ENCODE assay signal across 34 cellular contexts in genomic region chr2:149235837-149236236, GRCh38.
"Had no signal": no experiment of that assay in that cellular context is flagged by ENCODE, and none has a peak within 500 bp of the region (broad histone marks: within the 10 kb centered on the region; RNA-seq: fewer than 3 reads in every experiment).

No MANE protein-coding gene starts in this region.

- H3K9me3 Mint-ChIP-seq: activated CD8-positive, alpha-beta T cell treated with anti-CD3 and anti-CD28 coated beads for 36 hours; activated T-helper 17 cell treated with anti-CD3 and anti-CD28 coated beads, Interleukin-2, amount 50 U/mL, for 72 hours; dendritic cell treated with granulocyte-macrophage colony-stimulating factor and Interleukin-4, amounts not matched to agents 40 ng/mL and 50 ng/mL, for 4 days; effector memory CD8-positive, alpha-beta T cell; T-helper 2 cell treated with Interferon-gamma antibody and Interleukin-4, amounts not matched to agents 5 μg/mL and 100 μg/mL, for 36 hours had no signal

- H3K27me3 ChIP-seq: brain microvascular endothelial cell, esophagus muscularis mucosa, gastroesophageal sphincter had no signal

- H3K4me3 Mint-ChIP-seq: activated B cell treated with CpG ODN at 0.5 μM for 24 hours; activated CD8-positive, alpha-beta T cell treated with anti-CD3 and anti-CD28 coated beads for 36 hours; activated naive CD8-positive, alpha-beta T cell; activated T-cell treated with anti-CD3 and anti-CD28 coated beads, Interleukin-2, amount 50 U/mL, for 4 hours; activated T-helper 17 cell treated with anti-CD3 and anti-CD28 coated beads, Interleukin-2, amount 50 U/mL, for 72 hours; central memory CD8-positive, alpha-beta T cell; dendritic cell treated with granulocyte-macrophage colony-stimulating factor and Interleukin-4, amounts not matched to agents 40 ng/mL and 50 ng/mL, for 4 days; effector memory CD8-positive, alpha-beta T cell; T-helper 17 cell; T-helper 2 cell treated with Interferon-gamma antibody and Interleukin-4, amounts not matched to agents 5 μg/mL and 100 μg/mL, for 36 hours had no signal

- H3K36me3 Mint-ChIP-seq: activated naive CD8-positive, alpha-beta T cell had no signal

- H3K27ac ChIP-seq: brain microvascular endothelial cell, coronary artery, dorsolateral prefrontal cortex, esophagus muscularis mucosa, gastroesophageal sphincter, WERI-Rb-1 had no signal

- H3K27me3 Mint-ChIP-seq: central memory CD8-positive, alpha-beta T cell had no signal

- ATAC-seq: activated CD4-positive, CD25-positive, alpha-beta regulatory T cell treated with anti-CD3 and anti-CD28 coated beads, Interleukin-2, amount 50 U/mL, for 24 hours; activated CD8-positive, alpha-beta T cell treated with anti-CD3 and anti-CD28 coated beads for 36 hours; activated T-cell treated with anti-CD3 and anti-CD28 coated beads, Interleukin-2, amount 50 U/mL, for 4 hours; activated T-helper 17 cell treated with anti-CD3 and anti-CD28 coated beads, Interleukin-2, amount 50 U/mL, for 72 hours; effector memory CD8-positive, alpha-beta T cell; gastroesophageal sphincter; T-helper 17 cell had no signal

- DNase-seq: activated B cell treated with CpG ODN at 0.5 μM for 24 hours; activated CD4-positive, alpha-beta T cell treated with anti-CD3 and anti-CD28 coated beads for 48 hours; activated CD4-positive, alpha-beta T cell treated with anti-CD3 and anti-CD28 coated beads, Interleukin-2, amount 50 U/mL, for 1 hour; activated CD4-positive, alpha-beta T cell treated with anti-CD3 and anti-CD28 coated beads, Interleukin-2, amount 50 U/mL, for 48 hours; activated CD8-positive, alpha-beta memory T cell treated with anti-CD3 and anti-CD28 coated beads for 24 hours; activated CD8-positive, alpha-beta T cell treated with anti-CD3 and anti-CD28 coated beads for 36 hours; activated effector memory CD4-positive, alpha-beta T cell treated with Interleukin-2 at 50 U/mL for 16 hours; activated gamma-delta T cell treated with Interleukin-2 at 50 U/mL for 16 hours; activated naive CD4-positive, alpha-beta T cell treated with anti-CD3 and anti-CD28 coated beads, Interleukin-2, amount 50 U/mL, for 16 hours; activated naive CD4-positive, alpha-beta T cell treated with Interleukin-2 at 50 U/mL for 16 hours; activated T-cell treated with anti-CD3 and anti-CD28 coated beads, Interleukin-2, amount 50 U/mL, for 4 hours; amniotic stem cell; anterior cingulate cortex; brain microvascular endothelial cell; dorsolateral prefrontal cortex; effector CD4-positive, alpha-beta T cell; effector memory CD8-positive, alpha-beta T cell; erythroblast; foreskin melanocyte; T-helper 1 cell; T-helper 17 cell; T1000; WERI-Rb-1 had no signal

- H3K36me3 ChIP-seq: brain microvascular endothelial cell, esophagus muscularis mucosa, gastroesophageal sphincter, WERI-Rb-1 had no signal

- H3K4me1 Mint-ChIP-seq: activated B cell treated with CpG ODN at 0.5 μM for 24 hours; activated T-helper 17 cell treated with anti-CD3 and anti-CD28 coated beads, Interleukin-2, amount 50 U/mL, for 72 hours; central memory CD8-positive, alpha-beta T cell; T-helper 17 cell had no signal

- H3K4me1 ChIP-seq: esophagus muscularis mucosa, gastroesophageal sphincter had no signal

- H3K9me3 ChIP-seq: esophagus muscularis mucosa, gastroesophageal sphincter had no signal

- H3K4me3 ChIP-seq: coronary artery, dorsolateral prefrontal cortex, esophagus muscularis mucosa, gastroesophageal sphincter had no signal

- FAIRE-seq: astrocyte, bronchial epithelial cell had no signal

- H3K27ac Mint-ChIP-seq: activated B cell treated with CpG ODN at 0.5 μM for 24 hours; activated CD8-positive, alpha-beta T cell treated with anti-CD3 and anti-CD28 coated beads for 36 hours; activated naive CD8-positive, alpha-beta T cell; activated T-helper 17 cell treated with anti-CD3 and anti-CD28 coated beads, Interleukin-2, amount 50 U/mL, for 72 hours; dendritic cell treated with granulocyte-macrophage colony-stimulating factor and Interleukin-4, amounts not matched to agents 40 ng/mL and 50 ng/mL, for 4 days; effector memory CD8-positive, alpha-beta T cell; T-helper 17 cell; T-helper 2 cell treated with Interferon-gamma antibody and Interleukin-4, amounts not matched to agents 5 μg/mL and 100 μg/mL, for 36 hours had no signal
